In genomic region chr20:18666803-18667460, GRCh38 we compare ENCODE assay signal across 15 cellular contexts.
DNase-seq lines count a peak whose midpoint lies in the region; ATAC-seq and TF ChIP-seq lines count a peak whose summit lies in the region.
"Had no signal": no experiment of that assay in that cellular context is flagged by ENCODE, and none has a peak within 500 bp of the region (broad histone marks: within the 10 kb centered on the region; RNA-seq: fewer than 3 reads in every experiment).

No MANE protein-coding gene starts in this region.

- peaks cover 3% of the 10 kb centered on the region for H3K36me3 Mint-ChIP-seq in activated naive CD4-positive, alpha-beta T cell treated with anti-CD3 and anti-CD28 coated beads for 36 hours (ENCODE audit: low read depth)

- TF ChIP-seq CTCF in foreskin keratinocyte (conservative IDR thresholded peaks at IDR 0.05): no peak
- no peak for TF ChIP-seq CTCF in smooth muscle cell (IDR thresholded peaks at IDR 0.05; ENCODE audit: borderline replicate concordance, insufficient read depth, poor library complexity, severe bottlenecking)

- H3K27me3 Mint-ChIP-seq in activated naive CD4-positive, alpha-beta T cell treated with anti-CD3 and anti-CD28 coated beads for 36 hours (ENCODE audit: low read depth): no peaks in the 10 kb centered on the region
- H3K27me3 Mint-ChIP-seq: stimulated activated naive CD8-positive, alpha-beta T cell treated with anti-CD3 and anti-CD28 coated beads, Interleukin-15, amount 100 ng/mL, for 72 hours had no signal

- H3K27ac ChIP-seq in foreskin keratinocyte: no peak overlapping the region
- no peak overlapping the region for H3K27ac ChIP-seq in smooth muscle cell (ENCODE audit: low read depth)
- H3K27ac ChIP-seq: KMS-11 had no signal

- no peaks in the 10 kb centered on the region for H3K36me3 ChIP-seq in smooth muscle cell (ENCODE audit: low read depth)

- no peaks in the 10 kb centered on the region for H3K79me2 ChIP-seq in smooth muscle cell (ENCODE audit: low read depth)

- no peak overlapping the region for H3K9ac ChIP-seq in smooth muscle cell (ENCODE audit: low read depth)
- H3K9ac ChIP-seq: KMS-11 had no signal

- no peaks in the 10 kb centered on the region for H3K4me1 ChIP-seq in foreskin keratinocyte
- no peaks in the 10 kb centered on the region for H3K4me1 ChIP-seq in smooth muscle cell (ENCODE audit: low read depth)

- H3K9me3 Mint-ChIP-seq in activated naive CD4-positive, alpha-beta T cell treated with anti-CD3 and anti-CD28 coated beads for 36 hours: no peaks in the 10 kb centered on the region
- H3K9me3 Mint-ChIP-seq: stimulated activated naive CD8-positive, alpha-beta T cell treated with anti-CD3 and anti-CD28 coated beads, Interleukin-15, amount 100 ng/mL, for 72 hours had no signal

- H2AFZ ChIP-seq in smooth muscle cell (ENCODE audit: low read depth): no peak overlapping the region

- DNase-seq in DMS79 (lab: John Stamatoyannopoulos, UW) (peak; percentile 98), NCI-H187 (lab: John Stamatoyannopoulos, UW) (peak; percentile 65 to 90), NCI-H510A treated with DMSO at 0.1 percent for 48 hours (lab: John Stamatoyannopoulos, UW) (peak; percentile 99), foreskin keratinocyte (no peak), smooth muscle cell (lab: John Stamatoyannopoulos, UW; ENCODE audit: unreplicated experiment) (no peak), NOMO-1 treated with DMSO at 0.1 percent for 48 hours (lab: John Stamatoyannopoulos, UW; ENCODE audit: unreplicated experiment) (no peak)
- no peak for DNase-seq in activated naive CD4-positive, alpha-beta T cell treated with anti-CD3 and anti-CD28 coated beads for 36 hours
- DNase-seq: activated CD8-positive, alpha-beta memory T cell treated with anti-CD3 and anti-CD28 coated beads for 24 hours; cerebellar nuclear complex; foreskin melanocyte; NCI-H226; stimulated activated naive CD8-positive, alpha-beta T cell treated with anti-CD3 and anti-CD28 coated beads, Interleukin-15, amount 100 ng/mL, for 72 hours had no signal

- H3K27me3 ChIP-seq in foreskin keratinocyte (no peaks in the 10 kb centered on the region), smooth muscle cell (ENCODE audit: low read depth) (no peaks in the 10 kb centered on the region)

- H3F3A ChIP-seq in smooth muscle cell (ENCODE audit: low read depth): no peaks in the 10 kb centered on the region

- 78% methylated on average over 10 of the region's 10 CpGs for WGBS in smooth muscle cell (ENCODE audit: low lambda C conversion rate)

- H3K4me1 Mint-ChIP-seq in activated naive CD4-positive, alpha-beta T cell treated with anti-CD3 and anti-CD28 coated beads for 36 hours (ENCODE audit: low read depth): peaks cover 3% of the 10 kb centered on the region

- H3K4me2 ChIP-seq in smooth muscle cell: no peak overlapping the region
- H3K4me2 ChIP-seq: KMS-11 had no signal

- no peaks in the 10 kb centered on the region for H3K9me3 ChIP-seq in smooth muscle cell (replicated peaks; ENCODE audit: low read depth)

- H3K4me3 Mint-ChIP-seq in activated naive CD4-positive, alpha-beta T cell treated with anti-CD3 and anti-CD28 coated beads for 36 hours: no peak overlapping the region
- H3K4me3 Mint-ChIP-seq: stimulated activated naive CD8-positive, alpha-beta T cell treated with anti-CD3 and anti-CD28 coated beads, Interleukin-15, amount 100 ng/mL, for 72 hours had no signal

- no peak overlapping the region for H3K27ac Mint-ChIP-seq in activated naive CD4-positive, alpha-beta T cell treated with anti-CD3 and anti-CD28 coated beads for 36 hours

- ATAC-seq in foreskin keratinocyte (peak; percentile 63), GM19455 (IDR thresholded peaks at IDR 0.05; ENCODE audit: unreplicated experiment) (no peak)
- ATAC-seq: Panc1; stimulated activated naive CD8-positive, alpha-beta T cell treated with anti-CD3 and anti-CD28 coated beads, Interleukin-15, amount 100 ng/mL, for 72 hours had no signal

- intact Hi-C loops in activated naive CD4-positive, alpha-beta T cell treated with anti-CD3 and anti-CD28 coated beads for 36 hours (cut with micrococcal nuclease): no loop called here

- CTCF ChIA-PET in activated naive CD4-positive, alpha-beta T cell treated with anti-CD3 and anti-CD28 coated beads for 36 hours (lab: Charles Lee): no interaction called here

- H3K4me3 ChIP-seq in smooth muscle cell: no peak overlapping the region

- H4K20me1 ChIP-seq in smooth muscle cell (ENCODE audit: low read depth): no peaks in the 10 kb centered on the region

Comparison
In these comparisons a context has a peak if more than half of its experiments do, and no peak if none do; other contexts are left out.
1. DNase-seq: peak in DMS79 (single experiment), NCI-H187 (2 of 2) and NCI-H510A treated with DMSO at 0.1 percent for 48 hours (single experiment); none in foreskin keratinocyte (0 of 2), smooth muscle cell (single experiment), NOMO-1 treated with DMSO at 0.1 percent for 48 hours (single experiment) and activated naive CD4-positive, alpha-beta T cell treated with anti-CD3 and anti-CD28 coated beads for 36 hours (single experiment).